ENCODE assay signal across 9 cellular contexts in the genomic region with DNA sequence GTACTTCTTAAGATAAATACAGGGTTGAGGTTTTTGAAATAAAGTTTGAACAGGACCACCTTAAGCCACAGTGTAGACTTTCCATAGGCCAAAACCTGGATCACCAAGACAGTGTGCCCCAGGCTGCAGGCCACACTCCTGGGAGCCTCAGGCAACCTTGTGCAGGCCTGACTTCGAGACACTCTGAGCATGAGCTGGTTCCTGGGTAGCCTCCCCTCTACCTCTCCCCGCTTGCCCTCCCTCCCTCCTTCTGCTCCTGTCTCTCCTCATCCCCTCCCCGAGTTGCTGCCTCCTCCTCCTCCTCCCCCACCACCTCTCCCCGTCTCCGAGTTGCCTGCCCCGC. TPM values are rescaled to one million over a fixed set of nuclear protein-coding genes. Genes with fewer than 3 reads are reported as not detected.
DNase-seq lines count a peak whose midpoint lies in the region; ATAC-seq, FAIRE-seq and TF ChIP-seq lines count a peak whose summit lies in the region.
"Had no signal": no experiment of that assay in that cellular context is flagged by ENCODE, and none has a peak within 500 bp of the region (broad histone marks: within the 10 kb centered on the region; RNA-seq: fewer than 3 reads in every experiment).

No MANE protein-coding gene starts in this region.

- intact Hi-C loops in CD14-positive monocyte (cut with micrococcal nuclease) = no loop called here

- no peak overlapping the region for H2AFZ ChIP-seq in keratinocyte (ENCODE audit: control insufficient read depth, low read length)

- H3K4me3 Mint-ChIP-seq in CD14-positive monocyte = peak overlapping the region; percentile 21 to 43
- H3K4me3 Mint-ChIP-seq in activated CD8-positive, alpha-beta T cell treated with anti-CD3 and anti-CD28 coated beads, Interleukin-2, amount 10 ng/mL, durations not matched to agents 7 days and 5 days = peak overlapping the region; percentile 57

- H3K9ac ChIP-seq in keratinocyte (ENCODE audit: control insufficient read depth, extremely low read depth, insufficient read depth, low read length) = no peak overlapping the region

- H3K9me1 ChIP-seq in keratinocyte (ENCODE audit: control insufficient read depth, extremely low read depth, insufficient read depth, low read length) = no peaks in the 10 kb centered on the region

- no peak for TF ChIP-seq CTCF in CD14-positive monocyte (IDR thresholded peaks at IDR 0.05)
- no peak for TF ChIP-seq CTCF in keratinocyte (optimal IDR thresholded peaks at IDR 0.05 in 1 of 3, IDR thresholded peaks at IDR 0.05 in 1 of 3, conservative IDR thresholded peaks at IDR 0.05 in 1 of 3; ENCODE audit: extremely low read depth in 1 of 3, insufficient read depth in 2 of 3, low read length in 3 of 3)

- H3K4me3 ChIP-seq in keratinocyte (ENCODE audit: control insufficient read depth in 2 of 3, extremely low read depth in 1 of 3, insufficient read depth in 2 of 3, low read depth in 1 of 3, low read length in 3 of 3) (no peak overlapping the region), thymus (ENCODE audit: low read length) (peak overlapping the region; percentile 46)

- H3K36me3 Mint-ChIP-seq in CD14-positive monocyte = peaks cover 0 to 1% of the 10 kb centered on the region in 2 donors
- peaks cover 3% of the 10 kb centered on the region for H3K36me3 Mint-ChIP-seq in activated CD8-positive, alpha-beta T cell treated with anti-CD3 and anti-CD28 coated beads, Interleukin-2, amount 10 ng/mL, durations not matched to agents 7 days and 5 days (ENCODE audit: low read depth)

- CTCF ChIA-PET in activated CD8-positive, alpha-beta T cell treated with anti-CD3 and anti-CD28 coated beads, Interleukin-2, amount 10 ng/mL, durations not matched to agents 7 days and 5 days (lab: Charles Lee) = no interaction called here

- H3K4me1 Mint-ChIP-seq in CD14-positive monocyte = peaks cover 62% of the 10 kb centered on the region
- H3K4me1 Mint-ChIP-seq in activated CD8-positive, alpha-beta T cell treated with anti-CD3 and anti-CD28 coated beads, Interleukin-2, amount 10 ng/mL, durations not matched to agents 7 days and 5 days (ENCODE audit: low read depth) = peaks cover 28% of the 10 kb centered on the region

- H3K27me3 Mint-ChIP-seq in CD14-positive monocyte (ENCODE audit: low read depth in 3 of 3) = peaks cover 0 to 3% (median 3%) of the 10 kb centered on the region in 3 donors
- H3K27me3 Mint-ChIP-seq in activated CD8-positive, alpha-beta T cell treated with anti-CD3 and anti-CD28 coated beads, Interleukin-2, amount 10 ng/mL, durations not matched to agents 7 days and 5 days (ENCODE audit: low read depth) = peaks cover 9% of the 10 kb centered on the region

- peak overlapping the region; percentile 36 for H3K4me2 ChIP-seq in keratinocyte (ENCODE audit: control insufficient read depth, extremely low read depth, insufficient read depth, low read depth, low read length)

- no peak for FAIRE-seq in keratinocyte (lab: Jason Lieb, UNC)

- no peaks in the 10 kb centered on the region for H3K9me3 Mint-ChIP-seq in CD14-positive monocyte
- no peaks in the 10 kb centered on the region for H3K9me3 Mint-ChIP-seq in activated CD8-positive, alpha-beta T cell treated with anti-CD3 and anti-CD28 coated beads, Interleukin-2, amount 10 ng/mL, durations not matched to agents 7 days and 5 days (ENCODE audit: insufficient read depth)

- H3K79me2 ChIP-seq in keratinocyte (ENCODE audit: control insufficient read depth, insufficient read depth, low read length) = no peaks in the 10 kb centered on the region

- H3K36me3 ChIP-seq in keratinocyte (ENCODE audit: control insufficient read depth in 2 of 2, extremely low read depth in 1 of 2, insufficient read depth in 2 of 2, low read length in 2 of 2) (no peaks in the 10 kb centered on the region), thymus (ENCODE audit: control insufficient read depth, insufficient read depth) (no peaks in the 10 kb centered on the region)

- dilution Hi-C loops in keratinocyte (cut with MboI; ENCODE audit: extremely low pct_ligation_motif_present, low sequenced_read_pairs) = no loop called here

- DNase-seq in CD14-positive monocyte (ENCODE audit: low spot score) (no peak), keratinocyte (ENCODE audit: low read depth, low spot score) (no peak), middle frontal gyrus (ENCODE audit: extremely low spot score, low spot score) (no peak), hippocampal formation (lab: John Stamatoyannopoulos, UW) (no peak), germinal center (ENCODE audit: low spot score) (no peak)
- DNase-seq in activated CD8-positive, alpha-beta T cell treated with anti-CD3 and anti-CD28 coated beads, Interleukin-2, amount 10 ng/mL, durations not matched to agents 7 days and 5 days = no peak

- H3K27ac Mint-ChIP-seq in CD14-positive monocyte = peak overlapping the region; percentile 74 to 89 (median 83)
- H3K27ac Mint-ChIP-seq in activated CD8-positive, alpha-beta T cell treated with anti-CD3 and anti-CD28 coated beads, Interleukin-2, amount 10 ng/mL, durations not matched to agents 7 days and 5 days = no peak overlapping the region

- H3K27me3 ChIP-seq in keratinocyte (ENCODE audit: control insufficient read depth, extremely low read depth, insufficient read depth, low read length) (no peaks in the 10 kb centered on the region), thymus (ENCODE audit: control insufficient read depth, insufficient read depth) (no peaks in the 10 kb centered on the region)

- H3K4me1 ChIP-seq in keratinocyte (ENCODE audit: control insufficient read depth, extremely low read depth, insufficient read depth, low read length) (peaks cover 27% of the 10 kb centered on the region), thymus (ENCODE audit: control insufficient read depth, insufficient read depth, low read length) (peaks cover 6% of the 10 kb centered on the region)

- no peaks in the 10 kb centered on the region for H3K9me3 ChIP-seq in keratinocyte (ENCODE audit: control insufficient read depth, low read depth, low read length)
- no peaks in the 10 kb centered on the region for H3K9me3 ChIP-seq in thymus (ENCODE audit: control insufficient read depth)

- H4K20me1 ChIP-seq in keratinocyte (ENCODE audit: control insufficient read depth, extremely low read depth, insufficient read depth, low read length) = no peaks in the 10 kb centered on the region

- peak; percentile 10 for ATAC-seq in HG02588 (IDR thresholded peaks at IDR 0.05; ENCODE audit: unreplicated experiment)
- peak; percentile 40 for ATAC-seq in activated CD8-positive, alpha-beta T cell treated with anti-CD3 and anti-CD28 coated beads, Interleukin-2, amount 10 ng/mL, durations not matched to agents 7 days and 5 days

- POLR2A ChIA-PET in activated CD8-positive, alpha-beta T cell treated with anti-CD3 and anti-CD28 coated beads, Interleukin-2, amount 10 ng/mL, durations not matched to agents 7 days and 5 days (lab: Charles Lee) = no interaction called here

- 2% methylated on average over 6 of the region's 6 CpGs for whole genome bisulfite sequencing in thymus

- H3K27ac ChIP-seq in keratinocyte (ENCODE audit: control insufficient read depth, insufficient read depth, low read length) (peak overlapping the region; percentile 27), thymus (ENCODE audit: low read depth) (peak overlapping the region; percentile 36)

RNA-seq across cellular contexts. Expression of a gene that starts 10.6 kb away (rescaled TPM):
- polyA plus RNA-seq in CD14-positive monocyte = not detected
- total RNA-seq in activated CD8-positive, alpha-beta T cell treated with anti-CD3 and anti-CD28 coated beads, Interleukin-2, amount 10 ng/mL, durations not matched to agents 7 days and 5 days = not detected
- polyA plus RNA-seq in keratinocyte = 0.16 to 0.42 TPM (median 0.33 TPM) in 3 replicates
- polyA plus RNA-seq in keratinocyte (2011; ENCODE audit: low read depth) = not detected
- 0.06 and 0.35 TPM in 2 replicates for polyA plus RNA-seq in keratinocyte (2011; cell fraction: cytosol; rRNA removed)
- 0.06 and 0.49 TPM in 2 replicates for polyA plus RNA-seq in keratinocyte (2011; cell fraction: nucleus; rRNA removed)
- 0.68 and 0.86 TPM in 2 replicates for polyA plus RNA-seq in keratinocyte (2012; ENCODE audit: low replicate concordance)
- polyA minus RNA-seq in keratinocyte = not detected in 3 replicates
- polyA minus RNA-seq in keratinocyte (2011; cell fraction: cytosol; rRNA and poly(A)+ RNA removed) = not detected
- not detected in 2 replicates for polyA minus RNA-seq in keratinocyte (2011; cell fraction: nucleus; rRNA and poly(A)+ RNA removed)
- 2.5 TPM for polyA plus RNA-seq in thymus
- total RNA-seq: fibroblast of lung had no signal
- polyA plus RNA-seq: fibroblast of lung had no signal

RNA-seq across cellular contexts. Expression of a gene that starts 19.9 kb away (rescaled TPM):
- polyA plus RNA-seq in CD14-positive monocyte (10 to 100 TPM; 66.3 to 86.4 TPM), keratinocyte (8.7 to 11.9 TPM (median 9.9 TPM) in 3 replicates), thymus (16.5 TPM)
- total RNA-seq in activated CD8-positive, alpha-beta T cell treated with anti-CD3 and anti-CD28 coated beads, Interleukin-2, amount 10 ng/mL, durations not matched to agents 7 days and 5 days = 10 to 100 TPM; 55.7 to 58.5 TPM
- polyA plus RNA-seq in keratinocyte (2011; ENCODE audit: low read depth) = 7.0 TPM
- polyA plus RNA-seq in keratinocyte (2011; cell fraction: cytosol; rRNA removed) = 6.7 and 11.2 TPM in 2 replicates
- 9.0 and 9.2 TPM in 2 replicates for polyA plus RNA-seq in keratinocyte (2011; cell fraction: nucleus; rRNA removed)
- polyA plus RNA-seq in keratinocyte (2012; ENCODE audit: low replicate concordance) = 7.6 and 10.3 TPM in 2 replicates
- 7.2 to 33.6 TPM (median 23.4 TPM) in 3 replicates for polyA minus RNA-seq in keratinocyte
- polyA minus RNA-seq in keratinocyte (2011; cell fraction: cytosol; rRNA and poly(A)+ RNA removed) = 27.2 TPM
- polyA minus RNA-seq in keratinocyte (2011; cell fraction: nucleus; rRNA and poly(A)+ RNA removed) = 19.9 and 29.2 TPM in 2 replicates
